ENCODE assay signal across 1 cellular context in the genomic region with DNA sequence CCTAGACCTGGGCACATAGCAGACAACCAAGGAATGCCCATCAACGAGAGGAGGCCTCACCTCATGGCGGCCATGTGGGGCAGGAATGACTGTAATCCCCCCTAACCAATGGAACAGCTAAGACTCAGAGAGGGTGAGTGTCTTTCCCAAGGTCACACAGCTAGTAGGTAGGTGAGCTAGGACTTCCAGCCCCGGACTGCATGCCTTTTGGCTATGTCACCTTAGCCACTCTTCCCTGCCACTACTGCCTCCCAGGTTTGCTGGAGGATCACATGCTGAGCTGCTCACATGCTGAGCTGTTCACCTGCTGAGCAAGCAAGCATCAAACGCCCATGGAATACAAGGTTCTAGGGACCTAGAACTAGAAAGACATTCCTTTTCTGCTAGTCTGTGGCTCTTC.
TF ChIP-seq lines count a peak whose summit lies in the region.

No MANE protein-coding gene starts in this region.

TF ChIP-seq in K562, 482 proteins besides CTCF, POLR2A, EP300 and RAD21 (continued from another document):
- TF ChIP-seq RBM25 (IDR thresholded peaks at IDR 0.05; ENCODE audit: low read depth, low read length, severe bottlenecking) = peak; percentile 15
- peak; percentile 47 for TF ChIP-seq ZFP36 (IDR thresholded peaks at IDR 0.05; ENCODE audit: low read depth, low read length, partially characterized antibody)
